In genomic region chr2:201363857-201364560, GRCh38 we compare ENCODE assay signal across 8 cellular contexts. TPM values are rescaled to one million over a fixed set of nuclear protein-coding genes. Genes with fewer than 3 reads are reported as not detected.
DNase-seq lines count a peak whose midpoint lies in the region; ATAC-seq and TF ChIP-seq lines count a peak whose summit lies in the region.

No MANE protein-coding gene starts in this region.

- H4K20me1 ChIP-seq in OCI-LY7 (ENCODE audit: insufficient read depth, low read length): no peaks in the 10 kb centered on the region

- POLR2A ChIA-PET in AG04449 (lab: Yijun Ruan, JAX) (interaction anchor here (0.7 kb wide), 1 partner anchor 146 kb away, joined by 3 read pairs; no protein-coding TSS in a partner anchor), OCI-LY7 (lab: Charles Lee) (interaction anchor here (0.7 to 2.1 kb wide), 4 partner anchors 19 to 131 kb away, joined by 3 to 7 read pairs (median 4); no protein-coding TSS in a partner anchor)

- no peaks in the 10 kb centered on the region for H3K9me2 ChIP-seq in OCI-LY7 (ENCODE audit: insufficient read depth, low read length)

- no peaks in the 10 kb centered on the region for H3K4me1 ChIP-seq in OCI-LY7 (ENCODE audit: insufficient read depth, low read length, poor library complexity, severe bottlenecking)

- H3K27ac Mint-ChIP-seq in stimulated activated naive CD8-positive, alpha-beta T cell treated with anti-CD3 and anti-CD28 coated beads, Interleukin-15, amount 100 ng/mL, for 72 hours: no peak overlapping the region

- no TSS peak for BruUV-seq in OCI-LY7 (replicated peaks; lab: Mats Ljungman, UMichigan)

- H3K79me2 ChIP-seq in OCI-LY7 (ENCODE audit: insufficient read depth, low read depth, low read length): no peaks in the 10 kb centered on the region

- peak; percentile 63 for TF ChIP-seq CTCF in AG04449 (IDR thresholded peaks at IDR 0.05; ENCODE audit: insufficient read depth, low read length, missing control alignments)
- TF ChIP-seq CTCF in OCI-LY7 (conservative IDR thresholded peaks at IDR 0.05; ENCODE audit: low read length): peak; percentile 98
- TF ChIP-seq CTCF in astrocyte of the cerebellum (IDR thresholded peaks at IDR 0.05; ENCODE audit: low read depth, low read length, missing control alignments): peak; percentile 91

- H2AFZ ChIP-seq in OCI-LY7 (ENCODE audit: low read length): no peak overlapping the region

- no peaks in the 10 kb centered on the region for H3K27me3 Mint-ChIP-seq in stimulated activated naive CD8-positive, alpha-beta T cell treated with anti-CD3 and anti-CD28 coated beads, Interleukin-15, amount 100 ng/mL, for 72 hours

- peaks cover 15% of the 10 kb centered on the region for H3K9me3 ChIP-seq in OCI-LY7 (ENCODE audit: low read length)

- H3K27ac ChIP-seq in OCI-LY7 (ENCODE audit: low read depth, low read length, poor library complexity, severe bottlenecking): no peak overlapping the region

- ATAC-seq in HG03280 (IDR thresholded peaks at IDR 0.05; ENCODE audit: unreplicated experiment): peak; percentile 59
- ATAC-seq in stimulated activated naive CD8-positive, alpha-beta T cell treated with anti-CD3 and anti-CD28 coated beads, Interleukin-15, amount 100 ng/mL, for 72 hours: peak; percentile 86

- no peak overlapping the region for H3K4me3 Mint-ChIP-seq in stimulated activated naive CD8-positive, alpha-beta T cell treated with anti-CD3 and anti-CD28 coated beads, Interleukin-15, amount 100 ng/mL, for 72 hours

- intact Hi-C loops in OCI-LY7 (cut with micrococcal nuclease; ENCODE audit: unreplicated experiment): loop anchor here (1.0 kb wide), 1 partner anchor 128 kb away; no protein-coding TSS in a partner anchor

- H3K4me3 ChIP-seq in AG04449 (ENCODE audit: low read depth, low read length) (no peak overlapping the region), OCI-LY7 (ENCODE audit: low read depth, low read length, poor library complexity, severe bottlenecking) (no peak overlapping the region), astrocyte of the cerebellum (ENCODE audit: low read depth, low read length) (no peak overlapping the region)

- peaks cover 7% of the 10 kb centered on the region for H3K36me3 ChIP-seq in OCI-LY7 (ENCODE audit: insufficient read depth, low read length)

- CTCF ChIA-PET in AG04449 (lab: Yijun Ruan, JAX) (interaction anchor here (0.6 to 4.3 kb wide), 24 partner anchors 9 to 139 kb away, joined by 3 to 50 read pairs (median 4); no protein-coding TSS in a partner anchor), OCI-LY7 (lab: Charles Lee; ENCODE audit: unreplicated experiment) (interaction anchor here (0.5 to 1.2 kb wide), 4 partner anchors 12 to 132 kb away, joined by 3 to 4 read pairs (median 4); no protein-coding TSS in a partner anchor)

- no peak overlapping the region for H3K4me2 ChIP-seq in OCI-LY7 (ENCODE audit: low read length)

- DNase-seq in AG04449 (ENCODE audit: low read depth, low spot score) (no peak), GM03348 (ENCODE audit: low spot score) (peak; percentile 59), OCI-LY7 (ENCODE audit: low spot score) (peak; percentile 70), astrocyte of the cerebellum (ENCODE audit: low read depth) (peak; percentile 22), iPS-NIHi11 (ENCODE audit: low spot score) (peak; percentile 42), anterior cingulate cortex (lab: John Stamatoyannopoulos, UW) (no peak)
- peak; percentile 35 to 39 for DNase-seq in stimulated activated naive CD8-positive, alpha-beta T cell treated with anti-CD3 and anti-CD28 coated beads, Interleukin-15, amount 100 ng/mL, for 72 hours

- H3K9me3 Mint-ChIP-seq in stimulated activated naive CD8-positive, alpha-beta T cell treated with anti-CD3 and anti-CD28 coated beads, Interleukin-15, amount 100 ng/mL, for 72 hours: peaks cover 8 to 16% of the 10 kb centered on the region in 2 donors

- in situ Hi-C loops in astrocyte of the cerebellum (cut with HindIII; ENCODE audit: low sequenced_read_pairs): loop anchor here (10.0 kb wide), 2 partner anchors 109 to 161 kb away; no protein-coding TSS in a partner anchor

- peaks cover 34% of the 10 kb centered on the region for H3K4me1 Mint-ChIP-seq in stimulated activated naive CD8-positive, alpha-beta T cell treated with anti-CD3 and anti-CD28 coated beads, Interleukin-15, amount 100 ng/mL, for 72 hours

RNA-seq across cellular contexts. Expression of gene FLACC1, which starts 6.9 kb away (rescaled TPM):
- 0.10 TPM in 1 of 2 replicates, not detected in the other for total RNA-seq in OCI-LY7 (2014; rRNA removed; shearing (Covaris generic))
- total RNA-seq in OCI-LY7 (2022): 0.85 and 1.2 TPM in 2 replicates

Comparison
In these comparisons a context has a peak if more than half of its experiments do, and no peak if none do; other contexts are left out.
1. DNase-seq: peak in GM03348 (single experiment), OCI-LY7 (single experiment), astrocyte of the cerebellum (single experiment), iPS-NIHi11 (single experiment) and stimulated activated naive CD8-positive, alpha-beta T cell treated with anti-CD3 and anti-CD28 coated beads, Interleukin-15, amount 100 ng/mL, for 72 hours (2 of 2); none in AG04449 (single experiment) and anterior cingulate cortex (0 of 58).
2. Peak in every context shown above with its lines, with median percentiles within 50 percentile points of each other: CTCF ChIP-seq.